15 cellular contexts compared by ENCODE assay signal in the genomic region with DNA sequence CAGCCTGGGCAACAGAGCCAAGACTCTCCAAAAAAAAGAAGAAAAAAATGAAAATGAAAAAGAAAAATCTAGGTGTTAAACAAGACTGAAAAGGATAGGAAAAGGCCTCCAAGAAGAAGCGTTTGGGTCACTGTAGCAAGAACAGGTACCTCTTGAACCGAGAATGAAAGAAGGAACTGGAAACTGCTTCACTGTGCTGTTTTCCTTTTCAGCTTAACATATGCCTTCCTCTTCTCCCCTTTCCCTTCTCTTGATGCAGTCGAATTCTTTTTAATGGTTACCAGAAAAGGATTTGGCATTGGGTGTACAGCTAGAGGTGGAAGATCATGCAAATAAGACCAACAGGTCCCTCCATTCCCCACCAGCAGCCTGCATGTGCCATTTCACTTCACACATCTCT. TPM values are rescaled to one million over a fixed set of nuclear protein-coding genes. Genes with fewer than 3 reads are reported as not detected.
DNase-seq lines count a peak whose midpoint lies in the region; ATAC-seq lines count a peak whose summit lies in the region.
"Had no signal": no experiment of that assay in that cellular context is flagged by ENCODE, and none has a peak within 500 bp of the region (broad histone marks: within the 10 kb centered on the region; RNA-seq: fewer than 3 reads in every experiment).

No MANE protein-coding gene starts in this region.

- H3K36me3 Mint-ChIP-seq in activated CD4-positive, alpha-beta T cell treated with anti-CD3 and anti-CD28 coated beads, Interleukin-2, amount 10 ng/mL, durations not matched to agents 7 days and 5 days (ENCODE audit: low read depth): peaks cover 9% of the 10 kb centered on the region

- CTCF ChIA-PET in activated CD4-positive, alpha-beta T cell treated with anti-CD3 and anti-CD28 coated beads, Interleukin-2, amount 10 ng/mL, durations not matched to agents 7 days and 5 days (lab: Charles Lee): interaction anchor here (0.7 kb wide), 1 partner anchor 19 kb away, joined by 3 read pairs; no protein-coding TSS in a partner anchor

- POLR2A ChIA-PET in activated CD4-positive, alpha-beta T cell treated with anti-CD3 and anti-CD28 coated beads, Interleukin-2, amount 10 ng/mL, durations not matched to agents 7 days and 5 days (lab: Charles Lee): no interaction called here

- H3K9me3 Mint-ChIP-seq in activated CD4-positive, alpha-beta T cell treated with anti-CD3 and anti-CD28 coated beads, Interleukin-2, amount 10 ng/mL, durations not matched to agents 7 days and 5 days: no peaks in the 10 kb centered on the region
- H3K9me3 Mint-ChIP-seq: type B pancreatic cell had no signal

- no peaks in the 10 kb centered on the region for H3K27me3 Mint-ChIP-seq in activated CD4-positive, alpha-beta T cell treated with anti-CD3 and anti-CD28 coated beads, Interleukin-2, amount 10 ng/mL, durations not matched to agents 7 days and 5 days
- H3K27me3 Mint-ChIP-seq: type B pancreatic cell had no signal

- DNase-seq in globus pallidus (ENCODE audit: low spot score) (peak; percentile 48), AG08396 (ENCODE audit: low spot score) (no peak), ecto neural progenitor cell (ENCODE audit: low spot score) (no peak), HUDEP-2 (lab: John Stamatoyannopoulos, UW; ENCODE audit: unreplicated experiment in 76 of 76) (no peak)
- DNase-seq in activated CD4-positive, alpha-beta T cell treated with anti-CD3 and anti-CD28 coated beads, Interleukin-2, amount 10 ng/mL, durations not matched to agents 7 days and 5 days: no peak
- DNase-seq: activated T-cell treated with anti-CD3 and anti-CD28 coated beads, Interleukin-2, amount 50 U/mL, for 48 hours; COR-L47; foreskin keratinocyte; NCI-H1694; PC-3 had no signal

- ATAC-seq in GM18861 (IDR thresholded peaks at IDR 0.05; ENCODE audit: unreplicated experiment) (peak; percentile 33), GM21717 (IDR thresholded peaks at IDR 0.05; ENCODE audit: unreplicated experiment) (peak; percentile 68), HG03196 (IDR thresholded peaks at IDR 0.05; ENCODE audit: unreplicated experiment) (peak; percentile 52)
- ATAC-seq: foreskin keratinocyte, left lobe of liver, PC-3 had no signal

- H3K4me3 Mint-ChIP-seq in activated CD4-positive, alpha-beta T cell treated with anti-CD3 and anti-CD28 coated beads, Interleukin-2, amount 10 ng/mL, durations not matched to agents 7 days and 5 days: no peak overlapping the region
- H3K4me3 Mint-ChIP-seq: type B pancreatic cell had no signal

- H3K4me1 Mint-ChIP-seq in activated CD4-positive, alpha-beta T cell treated with anti-CD3 and anti-CD28 coated beads, Interleukin-2, amount 10 ng/mL, durations not matched to agents 7 days and 5 days: peaks cover 17% of the 10 kb centered on the region

- no peak overlapping the region for H3K27ac Mint-ChIP-seq in activated CD4-positive, alpha-beta T cell treated with anti-CD3 and anti-CD28 coated beads, Interleukin-2, amount 10 ng/mL, durations not matched to agents 7 days and 5 days
- H3K27ac Mint-ChIP-seq: type B pancreatic cell had no signal

RNA-seq across cellular contexts. Expression of a gene that starts 28.1 kb away (rescaled TPM):
- not detected for total RNA-seq in activated CD4-positive, alpha-beta T cell treated with anti-CD3 and anti-CD28 coated beads, Interleukin-2, amount 10 ng/mL, durations not matched to agents 7 days and 5 days
